Comparison of ENCODE assay signal across 16 cellular contexts in the genomic region with DNA sequence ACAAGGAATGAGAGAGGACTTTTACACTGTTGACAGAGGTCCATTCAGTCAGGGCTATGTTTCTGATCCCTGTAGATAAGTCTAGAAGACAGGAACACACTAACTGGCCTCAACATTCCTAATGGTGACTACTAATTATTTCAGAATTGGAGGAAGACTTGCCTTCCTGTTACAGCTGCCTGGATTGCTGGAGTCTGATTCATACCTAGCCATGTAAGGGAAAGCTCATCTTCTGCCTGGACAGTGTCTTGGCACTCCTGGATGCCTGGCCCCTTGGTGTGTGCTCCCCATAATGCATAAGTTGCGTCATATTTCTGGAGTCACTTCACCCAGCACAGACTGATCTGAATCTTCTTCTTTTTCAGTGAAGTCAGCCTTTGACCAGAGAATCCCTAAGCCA.
DNase-seq lines count a peak whose midpoint lies in the region; ATAC-seq and TF ChIP-seq lines count a peak whose summit lies in the region.
"Had no signal": no experiment of that assay in that cellular context is flagged by ENCODE, and none has a peak within 500 bp of the region (broad histone marks: within the 10 kb centered on the region; RNA-seq: fewer than 3 reads in every experiment).

No MANE protein-coding gene starts in this region.

- CTCF ChIA-PET in RWPE1 (lab: Yijun Ruan, JAX) = no interaction called here

- TF ChIP-seq CTCF in RWPE1 (conservative IDR thresholded peaks at IDR 0.05; ENCODE audit: low read depth) = no peak

- ATAC-seq in HG03565 (IDR thresholded peaks at IDR 0.05; ENCODE audit: unreplicated experiment) (no peak), sciatic nerve (no peak)
- ATAC-seq: activated CD8-positive, alpha-beta T cell treated with anti-CD3 and anti-CD28 coated beads for 36 hours; activated T-helper 17 cell treated with anti-CD3 and anti-CD28 coated beads, Interleukin-2, amount 50 U/mL, for 72 hours; CD8-positive, alpha-beta T cell; heart left ventricle; left colon had no signal

- POLR2A ChIA-PET in RWPE1 (lab: Yijun Ruan, JAX; ENCODE audit: low non-redundant PET) = no interaction called here

- H3K27ac ChIP-seq in RWPE1 = no peak overlapping the region
- H3K27ac ChIP-seq: heart left ventricle, psoas muscle had no signal

- DNase-seq in GM03348 (ENCODE audit: low spot score) (peak; percentile 45), RWPE1 (ENCODE audit: low spot score) (peak; percentile 16), fibroblast of gingiva (ENCODE audit: low read depth) (peak; percentile 67), pulmonary artery endothelial cell (ENCODE audit: low read depth, low spot score) (peak; percentile 54), NCI-H1092 (lab: John Stamatoyannopoulos, UW) (no peak), sciatic nerve (ENCODE audit: low spot score) (no peak), NCI-H526 (lab: John Stamatoyannopoulos, UW) (no peak)
- DNase-seq: activated CD8-positive, alpha-beta T cell treated with anti-CD3 and anti-CD28 coated beads for 36 hours; CD8-positive, alpha-beta T cell; heart left ventricle; left colon; MM.1S; NCI-H2171 had no signal

- intact Hi-C loops in sciatic nerve (cut with DNase I) = no loop called here

Comparison
In these comparisons a context has a peak if more than half of its experiments do, and no peak if none do; other contexts are left out.
1. DNase-seq: peak in GM03348 (single experiment), RWPE1 (single experiment), fibroblast of gingiva (single experiment) and pulmonary artery endothelial cell (single experiment); none in NCI-H1092 (single experiment), sciatic nerve (single experiment) and NCI-H526 (0 of 2).